ENCODE assay signal across 23 cellular contexts in genomic region chr6:35448191-35448590, GRCh38. TPM values are rescaled to one million over a fixed set of nuclear protein-coding genes. Genes with fewer than 3 reads are reported as not detected.
DNase-seq lines count a peak whose midpoint lies in the region; TF ChIP-seq lines count a peak whose summit lies in the region.
"Had no signal": no experiment of that assay in that cellular context is flagged by ENCODE, and none has a peak within 500 bp of the region (broad histone marks: within the 10 kb centered on the region; RNA-seq: fewer than 3 reads in every experiment).

No MANE protein-coding gene starts in this region.

- no peak for DNase-seq in activated naive CD8-positive, alpha-beta T cell treated with anti-CD3 and anti-CD28 coated beads for 36 hours
- DNase-seq in M059J (ENCODE audit: low read depth) (peak; percentile 48), RPMI7951 (ENCODE audit: low read depth) (peak; percentile 64), superior temporal gyrus (ENCODE audit: extremely low spot score) (peak; percentile 11), NCI-H146 treated with DMSO at 0.1 percent for 48 hours (lab: John Stamatoyannopoulos, UW; ENCODE audit: unreplicated experiment) (no peak), GM13976 (ENCODE audit: low spot score) (no peak)
- no peak for DNase-seq in activated CD4-positive, CD25-positive, alpha-beta regulatory T cell (lab: John Stamatoyannopoulos, UW)
- DNase-seq: AML-193; C1 segment of cervical spinal cord; CD4-positive, alpha-beta memory T cell; COR-L47; DMS79; GF-D8; H9; HFFc6; Kasumi-1; MG63; NCI-H1105 treated with DMSO at 0.1 percent for 48 hours; NCI-H146; NCI-H2081; NCI-H524 treated with DMSO at 0.1 percent for 48 hours had no signal

- no peaks in the 10 kb centered on the region for H3K27me3 Mint-ChIP-seq in activated naive CD8-positive, alpha-beta T cell
- H3K27me3 Mint-ChIP-seq in activated naive CD8-positive, alpha-beta T cell treated with anti-CD3 and anti-CD28 coated beads for 36 hours: no peaks in the 10 kb centered on the region
- H3K27me3 Mint-ChIP-seq: CD4-positive, alpha-beta memory T cell had no signal

- in situ Hi-C loops in GM13976 (cut with MboI; ENCODE audit: low sequenced_read_pairs, unreplicated experiment): no loop called here

- TF ChIP-seq CTCF in GM13976 (IDR thresholded peaks at IDR 0.05; ENCODE audit: borderline replicate concordance, control extremely low read depth, extremely low read depth, insufficient read depth, missing control alignments): no peak

- H3K27ac Mint-ChIP-seq in activated naive CD8-positive, alpha-beta T cell: peak overlapping the region; percentile 22
- H3K27ac Mint-ChIP-seq in activated naive CD8-positive, alpha-beta T cell treated with anti-CD3 and anti-CD28 coated beads for 36 hours: no peak overlapping the region
- H3K27ac Mint-ChIP-seq: GM23338, H9, HFFc6 had no signal

- H3K4me3 Mint-ChIP-seq in activated naive CD8-positive, alpha-beta T cell: no peak overlapping the region
- H3K4me3 Mint-ChIP-seq in activated naive CD8-positive, alpha-beta T cell treated with anti-CD3 and anti-CD28 coated beads for 36 hours: no peak overlapping the region
- H3K4me3 Mint-ChIP-seq: CD4-positive, alpha-beta memory T cell; GM23338; H9; HFFc6 had no signal

- H3K9me3 Mint-ChIP-seq in activated naive CD8-positive, alpha-beta T cell (ENCODE audit: low read depth): no peaks in the 10 kb centered on the region
- no peaks in the 10 kb centered on the region for H3K9me3 Mint-ChIP-seq in activated naive CD8-positive, alpha-beta T cell treated with anti-CD3 and anti-CD28 coated beads for 36 hours
- H3K9me3 Mint-ChIP-seq: CD4-positive, alpha-beta memory T cell; GM23338; H9; HFFc6 had no signal

- peaks cover 22% of the 10 kb centered on the region for H3K4me1 Mint-ChIP-seq in activated naive CD8-positive, alpha-beta T cell (ENCODE audit: low read depth)
- peaks cover 13% of the 10 kb centered on the region for H3K4me1 Mint-ChIP-seq in activated naive CD8-positive, alpha-beta T cell treated with anti-CD3 and anti-CD28 coated beads for 36 hours

- H3K36me3 Mint-ChIP-seq in activated naive CD8-positive, alpha-beta T cell: no peaks in the 10 kb centered on the region
- no peaks in the 10 kb centered on the region for H3K36me3 Mint-ChIP-seq in activated naive CD8-positive, alpha-beta T cell treated with anti-CD3 and anti-CD28 coated beads for 36 hours

RNA-seq across cellular contexts. Expression of gene FANCE, which starts 3.9 kb away (rescaled TPM):
- 10 to 100 TPM; 18.6 to 19.1 TPM for total RNA-seq in activated naive CD8-positive, alpha-beta T cell treated with anti-CD3 and anti-CD28 coated beads for 36 hours
- 9.2 and 12.9 TPM in 2 replicates for total RNA-seq in M059J (2014; rRNA removed; shearing (Covaris generic))
- 6.0 and 7.0 TPM in 2 replicates for total RNA-seq in RPMI7951 (2014; rRNA removed; shearing (Covaris generic))

RNA-seq across cellular contexts. Expression of gene RPL10A, which starts 20.0 kb away (rescaled TPM):
- total RNA-seq in activated naive CD8-positive, alpha-beta T cell treated with anti-CD3 and anti-CD28 coated beads for 36 hours: 1,000 to 10,000 TPM; 2,227 to 2,291 TPM
- 778 and 785 TPM in 2 replicates for total RNA-seq in M059J (2014; rRNA removed; shearing (Covaris generic))
- 1,385 and 1,626 TPM in 2 replicates for total RNA-seq in RPMI7951 (2014; rRNA removed; shearing (Covaris generic))

RNA-seq across cellular contexts. Expression of gene TEAD3, which starts 48.7 kb away (rescaled TPM):
- under 1 TPM; 0.60 to 0.66 TPM for total RNA-seq in activated naive CD8-positive, alpha-beta T cell treated with anti-CD3 and anti-CD28 coated beads for 36 hours
- 14.9 and 19.1 TPM in 2 replicates for total RNA-seq in M059J (2014; rRNA removed; shearing (Covaris generic))
- 5.6 and 6.1 TPM in 2 replicates for total RNA-seq in RPMI7951 (2014; rRNA removed; shearing (Covaris generic))

Comparison
In these comparisons a context has a peak if more than half of its experiments do, and no peak if none do; other contexts are left out.
1. DNase-seq: peak in M059J (single experiment), RPMI7951 (single experiment) and superior temporal gyrus (single experiment); none in activated naive CD8-positive, alpha-beta T cell treated with anti-CD3 and anti-CD28 coated beads for 36 hours (single experiment), NCI-H146 treated with DMSO at 0.1 percent for 48 hours (single experiment), GM13976 (single experiment) and activated CD4-positive, CD25-positive, alpha-beta regulatory T cell (0 of 4).